In the genomic region with DNA sequence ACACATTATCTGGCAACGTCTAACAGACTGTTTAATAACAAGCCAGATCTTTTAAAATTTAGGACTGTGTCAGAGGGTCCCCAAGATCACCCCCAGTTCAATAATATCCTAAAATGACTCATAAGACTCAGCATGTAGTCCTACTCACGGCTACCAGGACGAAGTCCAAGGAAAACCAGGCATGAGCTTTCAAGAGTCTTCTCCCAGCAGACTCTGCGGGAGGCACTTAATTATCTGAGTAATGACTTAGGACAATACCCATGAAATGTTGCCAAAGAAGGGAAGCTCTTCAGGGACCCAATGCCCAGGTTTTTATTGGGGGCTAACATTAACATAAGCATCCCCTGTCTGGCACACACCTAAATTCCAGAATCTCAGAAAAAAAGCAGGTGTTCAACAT, we compare ENCODE assay signal across 17 cellular contexts. TPM values are rescaled to one million over a fixed set of nuclear protein-coding genes. Genes with fewer than 3 reads are reported as not detected.
"Had no signal": no experiment of that assay in that cellular context is flagged by ENCODE, and none has a peak within 500 bp of the region (broad histone marks: within the 10 kb centered on the region; RNA-seq: fewer than 3 reads in every experiment).

No MANE protein-coding gene starts in this region.

- H3K36me3 Mint-ChIP-seq: activated naive CD8-positive, alpha-beta T cell had no signal

- H3K4me3 Mint-ChIP-seq: activated B cell treated with CpG ODN at 0.5 μM for 24 hours; activated CD4-positive, alpha-beta T cell treated with anti-CD3 and anti-CD28 coated beads, Interleukin-2, amount 10 ng/mL, durations not matched to agents 7 days and 5 days; activated naive CD8-positive, alpha-beta T cell; brain; neural crest cell; stimulated activated naive CD8-positive, alpha-beta T cell treated with anti-CD3 and anti-CD28 coated beads, Interleukin-15, Interleukin-2, amounts not matched to agents 100 ng/mL and 50 ng/mL, for 24 hours; type B pancreatic cell had no signal

- H3K9me3 Mint-ChIP-seq: activated B cell treated with CpG ODN at 0.5 μM for 24 hours; activated CD4-positive, alpha-beta T cell treated with anti-CD3 and anti-CD28 coated beads, Interleukin-2, amount 10 ng/mL, durations not matched to agents 7 days and 5 days; stimulated activated naive CD8-positive, alpha-beta T cell treated with anti-CD3 and anti-CD28 coated beads, Interleukin-15, Interleukin-2, amounts not matched to agents 100 ng/mL and 50 ng/mL, for 24 hours; type B pancreatic cell had no signal

- H3K4me1 Mint-ChIP-seq: activated B cell treated with CpG ODN at 0.5 μM for 24 hours; activated CD4-positive, alpha-beta T cell treated with anti-CD3 and anti-CD28 coated beads, Interleukin-2, amount 10 ng/mL, durations not matched to agents 7 days and 5 days had no signal

- H3K27me3 Mint-ChIP-seq: brain, type B pancreatic cell had no signal

- ATAC-seq: esophagus mucosa, left ventricle myocardium superior, psoas muscle, right lobe of liver had no signal

- H3K27ac Mint-ChIP-seq: activated B cell treated with CpG ODN at 0.5 μM for 24 hours; activated CD4-positive, alpha-beta T cell treated with anti-CD3 and anti-CD28 coated beads, Interleukin-2, amount 10 ng/mL, durations not matched to agents 7 days and 5 days; activated naive CD8-positive, alpha-beta T cell; stimulated activated naive CD8-positive, alpha-beta T cell treated with anti-CD3 and anti-CD28 coated beads, Interleukin-15, Interleukin-2, amounts not matched to agents 100 ng/mL and 50 ng/mL, for 24 hours; type B pancreatic cell had no signal

- DNase-seq: activated B cell treated with CpG ODN at 0.5 μM for 24 hours; activated CD4-positive, alpha-beta T cell treated with anti-CD3 and anti-CD28 coated beads, Interleukin-2, amount 10 ng/mL, durations not matched to agents 7 days and 5 days; activated CD8-positive, alpha-beta memory T cell treated with anti-CD3 and anti-CD28 coated beads, Interleukin-2, amount 50 U/mL, for 48 hours; activated gamma-delta T cell treated with Interleukin-2 at 50 U/mL for 16 hours; amniotic stem cell; central memory CD4-positive, alpha-beta T cell; colonic mucosa; left ventricle myocardium superior; psoas muscle; right lobe of liver; stimulated activated CD4-positive, alpha-beta T cell treated with anti-CD3 and anti-CD28 coated beads, Interleukin-4, amount 100 ng/mL, for 4 hours had no signal

RNA-seq across cellular contexts. Expression of gene HFM1, which starts 7.0 kb away (rescaled TPM):
- total RNA-seq: activated CD4-positive, alpha-beta T cell treated with anti-CD3 and anti-CD28 coated beads, Interleukin-2, amount 10 ng/mL, durations not matched to agents 7 days and 5 days had no signal
